Comparison of ENCODE assay signal across 8 cellular contexts in genomic region chr12:121668750-121669524, GRCh38. TPM values are rescaled to one million over a fixed set of nuclear protein-coding genes. Genes with fewer than 3 reads are reported as not detected.
DNase-seq lines count a peak whose midpoint lies in the region; ATAC-seq, FAIRE-seq and TF ChIP-seq lines count a peak whose summit lies in the region.

No MANE protein-coding gene starts in this region.

- TF ChIP-seq EP300 in A549 (IDR thresholded peaks at IDR 0.05) (no peak), upper lobe of left lung (IDR thresholded peaks at IDR 0.05) (no peak)

- no peaks in the 10 kb centered on the region for H3K9me3 Mint-ChIP-seq in T-cell

- no peaks in the 10 kb centered on the region for H3K27me3 ChIP-seq in lower lobe of right lung (ENCODE audit: low read depth)
- H3K27me3 ChIP-seq in upper lobe of left lung: no peaks in the 10 kb centered on the region

- intact Hi-C loops in lower lobe of right lung (cut with DNase I): no loop called here

- peak overlapping the region; percentile 80 to 82 for H3K27ac Mint-ChIP-seq in T-cell

- H3K36me3 ChIP-seq in lower lobe of right lung: no peaks in the 10 kb centered on the region
- no peaks in the 10 kb centered on the region for H3K36me3 ChIP-seq in upper lobe of left lung

- TF ChIP-seq CTCF in A549 (IDR thresholded peaks at IDR 0.05) (peak; percentile 57), GM12873 (IDR thresholded peaks at IDR 0.05; ENCODE audit: insufficient read depth, low read depth, low read length, missing control alignments) (peak; percentile 70), astrocyte of the spinal cord (IDR thresholded peaks at IDR 0.05; ENCODE audit: low read depth, low read length) (peak; percentile 72), lower lobe of right lung (IDR thresholded peaks at IDR 0.05) (peak; percentile 75), upper lobe of left lung (IDR thresholded peaks at IDR 0.05) (peak in 5 of 6 experiments; percentile 44 to 58 (median 54))

- no peak overlapping the region for H3K4me3 Mint-ChIP-seq in T-cell

- H3K4me2 ChIP-seq in A549: no peak overlapping the region

- 59% methylated on average over 16 of the region's 18 CpGs for WGBS in A549 (ENCODE audit: missing lambda C conversion rate)
- WGBS in upper lobe of left lung, 2 donors: 81 to 83% methylated on average over 16 to 17 of the region's 18 CpGs

- H3K4me1 Mint-ChIP-seq in T-cell: peaks cover 58 to 70% (median 61%) of the 10 kb centered on the region in 3 donors

- H3K27ac ChIP-seq in A549 (no peak overlapping the region), lower lobe of right lung (no peak overlapping the region), upper lobe of left lung (no peak overlapping the region)

- no peak for FAIRE-seq in A549 (lab: Jason Lieb, UNC)

- DNase-seq in A549 (ENCODE audit: low read depth in 1 of 2, low spot score in 1 of 2): peak; percentile 51 to 57
- DNase-seq in T-cell: peak in 31 of 34 experiments; percentile 20 to 69 (median 56)
- no peak for DNase-seq in astrocyte of the spinal cord (ENCODE audit: low read depth, low spot score)
- DNase-seq in lower lobe of right lung: no peak
- peak in 1 of 2 donors; percentile 69 for DNase-seq in upper lobe of left lung
- DNase-seq in 8988T: no peak

- H3K4me1 ChIP-seq in A549 (peaks cover 12% of the 10 kb centered on the region), lower lobe of right lung (peaks cover 9% of the 10 kb centered on the region), upper lobe of left lung (peaks cover 7 to 19% (median 16%) of the 10 kb centered on the region in 4 donors)

- CTCF ChIA-PET in A549 (lab: Yijun Ruan, JAX) (interaction anchor here (0.6 to 5.4 kb wide), 40 partner anchors 9 to 349 kb away, joined by 3 to 86 read pairs (median 5); partner anchors contain the start of gene ORAI1), T-cell (lab: Charles Lee) (interaction anchor here (0.6 to 3.2 kb wide), 23 partner anchors 9 to 189 kb away, joined by 3 to 27 read pairs (median 4); no protein-coding TSS in a partner anchor)

- no peaks in the 10 kb centered on the region for H3K27me3 Mint-ChIP-seq in T-cell

- peak; percentile 41 to 57; a peak in 3 of 6 replicates for ATAC-seq in A549
- ATAC-seq in T-cell (replicated peaks in 1 of 4): no peak
- no peak for ATAC-seq in lower lobe of right lung
- no peak for ATAC-seq in upper lobe of left lung (ENCODE audit: low FRiP score in 2 of 2)
- ATAC-seq in HG02759 (IDR thresholded peaks at IDR 0.05; ENCODE audit: unreplicated experiment): no peak

- TF ChIP-seq POLR2A in A549 (IDR thresholded peaks at IDR 0.05; ENCODE audit: low read length): no peak
- TF ChIP-seq POLR2A in upper lobe of left lung (IDR thresholded peaks at IDR 0.05): no peak

- POLR2A ChIA-PET in A549 (lab: Yijun Ruan, JAX): interaction anchor here (0.7 to 1.5 kb wide), 3 partner anchors 18 to 117 kb away, joined by 3 to 7 read pairs (median 3); partner anchors contain the start of gene ORAI1
- POLR2A ChIA-PET in T-cell (lab: Charles Lee): interaction anchor here in 1 of 2 donors (0.6 to 1.5 kb wide), 3 partner anchors 17 to 42 kb away, joined by 3 to 8 read pairs (median 4); partner anchors contain the start of gene ORAI1

- no peak overlapping the region for H3K4me3 ChIP-seq in A549
- H3K4me3 ChIP-seq in astrocyte of the spinal cord (ENCODE audit: low read depth, low read length): no peak overlapping the region
- no peak overlapping the region for H3K4me3 ChIP-seq in lower lobe of right lung
- H3K4me3 ChIP-seq in upper lobe of left lung: no peak overlapping the region

- in situ Hi-C loops in astrocyte of the spinal cord (cut with HindIII; ENCODE audit: low sequenced_read_pairs): no loop called here

- H3K36me3 Mint-ChIP-seq in T-cell: peaks cover 4% of the 10 kb centered on the region

- peak; percentile 61 to 70 for TF ChIP-seq RAD21 in A549 (conservative IDR thresholded peaks at IDR 0.05 in 1 of 2, IDR thresholded peaks at IDR 0.05 in 1 of 2)

- no peaks in the 10 kb centered on the region for H3K9me3 ChIP-seq in A549
- no peaks in the 10 kb centered on the region for H3K9me3 ChIP-seq in lower lobe of right lung
- H3K9me3 ChIP-seq in upper lobe of left lung: no peaks in the 10 kb centered on the region

TF ChIP-seq in A549, 52 proteins besides CTCF, POLR2A, EP300 and RAD21:
- TF ChIP-seq JUN (IDR thresholded peaks at IDR 0.05) (no peak), SMC3 (IDR thresholded peaks at IDR 0.05) (peak; percentile 60), NR3C1 (IDR thresholded peaks at IDR 0.05) (no peak)

RNA-seq across cellular contexts. Expression of gene MORN3, which starts 0.5 kb away (rescaled TPM):
- polyA plus RNA-seq in A549 (2011; rRNA removed): 0.17 and 0.47 TPM in 2 replicates
- polyA plus RNA-seq in A549 (2012; cell fraction: cytosol; rRNA removed): 0.21 and 0.24 TPM in 2 replicates
- polyA plus RNA-seq in A549 (2012; cell fraction: nucleus; rRNA removed): 0.22 and 0.33 TPM in 2 replicates
- 0.17 to 0.28 TPM (median 0.26 TPM) in 3 replicates for polyA plus RNA-seq in A549 (2017; fragmentation: RNase III; extraction: RNeasy Plus Mini Kit Qiagen cat#74134 plus additional on column Dnase treatment)
- polyA minus RNA-seq in A549 (2011; rRNA and poly(A)+ RNA removed): 0.05 and 0.12 TPM in 2 replicates
- total RNA-seq in T-cell: 10 to 100 TPM in 2 of 5 donors, 1 to 10 TPM in 3; 3.9 to 17.6 (median 8.3) TPM
- 2.1 TPM for total RNA-seq in lower lobe of right lung
- 1 to 10 TPM in 5 of 6 donors, under 1 TPM in 1; 0.69 to 5.6 (median 1.2) TPM for total RNA-seq in upper lobe of left lung

RNA-seq across cellular contexts. Expression of gene ORAI1, which starts 42.6 kb away (rescaled TPM):
- polyA plus RNA-seq in A549 (2011; rRNA removed) (22.1 and 26.6 TPM in 2 replicates), A549 (2017; fragmentation: RNase III; extraction: RNeasy Plus Mini Kit Qiagen cat#74134 plus additional on column Dnase treatment) (17.8 to 20.2 TPM (median 18.7 TPM) in 3 replicates)
- polyA plus RNA-seq in A549 (2012; cell fraction: cytosol; rRNA removed): 53.4 and 84.4 TPM in 2 replicates
- polyA plus RNA-seq in A549 (2012; cell fraction: nucleus; rRNA removed): 34.7 and 58.1 TPM in 2 replicates
- 15.7 and 29.4 TPM in 2 replicates for polyA minus RNA-seq in A549 (2011; rRNA and poly(A)+ RNA removed)
- total RNA-seq in T-cell (10 to 100 TPM; 38.9 to 76.5 (median 59.0) TPM), lower lobe of right lung (39.0 TPM), upper lobe of left lung (10 to 100 TPM in 5 of 6 donors, 1 to 10 TPM in 1; 7.3 to 48.2 (median 34.3) TPM)

RNA-seq across cellular contexts. Expression of gene TMEM120B, which starts 43.6 kb away (rescaled TPM):
- polyA plus RNA-seq in A549 (2011; rRNA removed) (13.2 and 18.2 TPM in 2 replicates), A549 (2017; fragmentation: RNase III; extraction: RNeasy Plus Mini Kit Qiagen cat#74134 plus additional on column Dnase treatment) (10.2 to 10.6 TPM (median 10.2 TPM) in 3 replicates)
- 19.7 and 26.1 TPM in 2 replicates for polyA plus RNA-seq in A549 (2012; cell fraction: cytosol; rRNA removed)
- polyA plus RNA-seq in A549 (2012; cell fraction: nucleus; rRNA removed): 96.3 and 97.9 TPM in 2 replicates
- 30.9 and 31.1 TPM in 2 replicates for polyA minus RNA-seq in A549 (2011; rRNA and poly(A)+ RNA removed)
- total RNA-seq in T-cell (10 to 100 TPM in 3 of 5 donors, 1 to 10 TPM in 2; 7.9 to 11.1 (median 10.3) TPM), lower lobe of right lung (13.4 TPM), upper lobe of left lung (10 to 100 TPM in 5 of 6 donors, 1 to 10 TPM in 1; 8.9 to 23.0 (median 14.2) TPM)

Comparison
In these comparisons a context has a peak if more than half of its experiments do, and no peak if none do; other contexts are left out.
1. ATAC-seq: peak in A549 (2 of 2); none in T-cell (0 of 4), lower lobe of right lung (0 of 2), upper lobe of left lung (0 of 2) and HG02759 (single experiment).
2. DNase-seq: peak in A549 (2 of 2) and T-cell (31 of 34); none in astrocyte of the spinal cord (single experiment), lower lobe of right lung (single experiment) and 8988T (single experiment).
3. Peak in every context shown above with its lines, with median percentiles within 50 percentile points of each other: CTCF ChIP-seq.